In the genomic region with DNA sequence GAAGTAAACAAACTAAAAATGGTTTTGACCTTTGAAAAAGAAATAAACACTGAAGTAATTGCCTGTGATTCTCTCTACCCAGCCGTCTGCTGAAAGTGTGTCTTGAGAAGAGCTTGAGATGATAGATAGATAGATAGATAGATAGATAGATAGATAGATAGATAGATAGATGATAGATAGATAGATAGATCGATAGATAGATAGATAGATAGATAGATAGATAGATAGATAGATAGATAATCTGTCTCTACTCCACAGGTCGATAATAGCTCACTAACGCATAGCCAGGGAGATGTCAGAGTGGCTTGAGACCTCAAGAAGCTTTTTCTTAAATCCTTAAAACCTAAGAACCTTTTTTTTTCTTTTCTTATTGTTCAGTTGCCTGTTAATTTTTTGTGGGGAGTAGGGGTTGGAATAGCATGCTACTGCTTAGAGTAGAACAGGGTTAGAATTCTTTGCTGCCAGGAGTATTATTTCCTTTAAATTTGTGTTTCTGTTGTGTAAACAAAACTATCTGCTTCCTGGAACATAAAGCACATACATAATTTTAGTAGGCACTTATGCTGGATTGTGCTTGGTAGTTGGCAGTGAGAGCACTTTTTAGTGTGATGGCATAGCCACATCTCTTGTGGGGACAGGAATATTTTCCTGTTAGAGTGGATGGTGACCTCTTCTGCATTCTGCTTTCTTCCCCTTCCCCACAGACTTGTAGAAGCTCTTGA, we compare ENCODE assay signal across 1 cellular context.
TF ChIP-seq lines count a peak whose summit lies in the region.

No MANE protein-coding gene starts in this region.

TF ChIP-seq in GM12878, 131 proteins besides CTCF, POLR2A, EP300 and RAD21 (continued from another document):
- TF ChIP-seq E2F4 (IDR thresholded peaks at IDR 0.05; ENCODE audit: low read depth, low read length) (no peak), IRF4 (IDR thresholded peaks at IDR 0.05; ENCODE audit: low read depth, low read length) (no peak), TARDBP (IDR thresholded peaks at IDR 0.05; ENCODE audit: borderline replicate concordance) (no peak), HDGF (IDR thresholded peaks at IDR 0.05) (no peak), SIX5 (IDR thresholded peaks at IDR 0.05; ENCODE audit: low read depth, low read length, severe bottlenecking) (no peak), FOXM1 (IDR thresholded peaks at IDR 0.05; ENCODE audit: low read depth, low read length) (no peak)
